11 cellular contexts compared by ENCODE assay signal in genomic region chr10:114519756-114520288, GRCh38.
DNase-seq lines count a peak whose midpoint lies in the region; ATAC-seq, FAIRE-seq and TF ChIP-seq lines count a peak whose summit lies in the region.
"Had no signal": no experiment of that assay in that cellular context is flagged by ENCODE, and none has a peak within 500 bp of the region (broad histone marks: within the 10 kb centered on the region; RNA-seq: fewer than 3 reads in every experiment).

No MANE protein-coding gene starts in this region.

- H3K9me2 ChIP-seq in MM.1S (replicated peaks; ENCODE audit: insufficient read depth, low read length): no peaks in the 10 kb centered on the region

- H3K27ac ChIP-seq in BLaER1 (no peak overlapping the region), pancreas (peak overlapping the region in 3 of 4 donors; percentile 36 to 70 (median 68)), MM.1S (ENCODE audit: low read length) (no peak overlapping the region)

- H3K27me3 ChIP-seq in BLaER1 (no peaks in the 10 kb centered on the region), endocrine pancreas (ENCODE audit: control insufficient read depth, insufficient read depth, low read length) (no peaks in the 10 kb centered on the region), pancreas (no peaks in the 10 kb centered on the region), MM.1S (replicated peaks; ENCODE audit: insufficient read depth, low read length) (0 out of 2 replicates have a peak, but pooled peaks cover under 1% of the 10 kb centered on the region)

- H2AFZ ChIP-seq in MM.1S (ENCODE audit: low read length): no peak overlapping the region

- no peak for FAIRE-seq in pancreas (lab: Jason Lieb, UNC)
- FAIRE-seq: TTC549 had no signal

- H3K9ac ChIP-seq in BLaER1 (no peak overlapping the region), endocrine pancreas (ENCODE audit: control insufficient read depth, insufficient read depth, low read length) (no peak overlapping the region), MM.1S (ENCODE audit: low read length) (no peak overlapping the region)

- DNase-seq in NCI-H69 (lab: John Stamatoyannopoulos, UW): peak; percentile 26
- DNase-seq in pancreas: no peak
- no peak for DNase-seq in MM.1S
- DNase-seq in D341Med (ENCODE audit: low spot score): no peak
- DNase-seq in stimulated activated naive CD4-positive, alpha-beta T cell treated with Interleukin-2 at 50 U/mL for 16 hours (lab: John Stamatoyannopoulos, UW): no peak
- DNase-seq: amygdala; stimulated activated CD4-positive, alpha-beta T cell treated with anti-CD3 and anti-CD28 coated beads, Interleukin-4, amount 100 ng/mL, for 24 hours had no signal

- 0 out of 2 replicates have a peak, but pooled peaks cover 1% of the 10 kb centered on the region for H3K79me2 ChIP-seq in MM.1S (ENCODE audit: low read length)

- H3K4me3 ChIP-seq in BLaER1: no peak overlapping the region
- H3K4me3 ChIP-seq in endocrine pancreas (ENCODE audit: control insufficient read depth, insufficient read depth, low read length): peak overlapping the region; percentile 6
- H3K4me3 ChIP-seq in pancreas: no peak overlapping the region
- H3K4me3 ChIP-seq in MM.1S (ENCODE audit: low read length): no peak overlapping the region

- H3K9me3 ChIP-seq in BLaER1 (no peaks in the 10 kb centered on the region), endocrine pancreas (ENCODE audit: control insufficient read depth, low read length) (no peaks in the 10 kb centered on the region), pancreas (no peaks in the 10 kb centered on the region), MM.1S (replicated peaks; ENCODE audit: insufficient read depth, low read length) (no peaks in the 10 kb centered on the region)

- H3K4me1 ChIP-seq in BLaER1: peaks cover 78% of the 10 kb centered on the region
- no peaks in the 10 kb centered on the region for H3K4me1 ChIP-seq in endocrine pancreas (ENCODE audit: control insufficient read depth, insufficient read depth, low read length)
- H3K4me1 ChIP-seq in pancreas: peaks cover 0 to 7% (median 4%) of the 10 kb centered on the region in 3 donors
- peaks cover 16% of the 10 kb centered on the region for H3K4me1 ChIP-seq in MM.1S (ENCODE audit: low read length)

- H3K4me2 ChIP-seq in BLaER1: peak overlapping the region; percentile 63
- no peak overlapping the region for H3K4me2 ChIP-seq in MM.1S (ENCODE audit: low read depth, low read length)

- WGBS in pancreas, 2 donors: 76 to 82% methylated on average over 2 of the region's 2 CpGs

- intact Hi-C loops in pancreas (cut with DNase I): no loop called here

- H3F3A ChIP-seq in MM.1S (ENCODE audit: insufficient read depth, low read length): no peaks in the 10 kb centered on the region

- no peaks in the 10 kb centered on the region for H4K20me1 ChIP-seq in BLaER1
- H4K20me1 ChIP-seq in MM.1S (ENCODE audit: insufficient read depth, low read length): no peaks in the 10 kb centered on the region

- H3K36me3 ChIP-seq in BLaER1 (no peaks in the 10 kb centered on the region), endocrine pancreas (ENCODE audit: control insufficient read depth, insufficient read depth, low read length) (no peaks in the 10 kb centered on the region), pancreas (no peaks in the 10 kb centered on the region), MM.1S (replicated peaks; ENCODE audit: insufficient read depth, low read length) (no peaks in the 10 kb centered on the region)

- TF ChIP-seq CTCF in pancreas (IDR thresholded peaks at IDR 0.05): no peak
- no peak for TF ChIP-seq CTCF in MM.1S (IDR thresholded peaks at IDR 0.05; ENCODE audit: low read length)

- ATAC-seq in pancreas: peak in 3 of 4 donors; percentile 16 to 34 (median 27)
- ATAC-seq in HG02798 (IDR thresholded peaks at IDR 0.05; ENCODE audit: poor library complexity, unreplicated experiment): no peak

Comparison
In these comparisons a context has a peak if more than half of its experiments do, and no peak if none do; other contexts are left out.
1. H3K27ac ChIP-seq: peak in pancreas (3 of 4); none in BLaER1 (single experiment) and MM.1S (single experiment).